13 cellular contexts compared by ENCODE assay signal in the genomic region with DNA sequence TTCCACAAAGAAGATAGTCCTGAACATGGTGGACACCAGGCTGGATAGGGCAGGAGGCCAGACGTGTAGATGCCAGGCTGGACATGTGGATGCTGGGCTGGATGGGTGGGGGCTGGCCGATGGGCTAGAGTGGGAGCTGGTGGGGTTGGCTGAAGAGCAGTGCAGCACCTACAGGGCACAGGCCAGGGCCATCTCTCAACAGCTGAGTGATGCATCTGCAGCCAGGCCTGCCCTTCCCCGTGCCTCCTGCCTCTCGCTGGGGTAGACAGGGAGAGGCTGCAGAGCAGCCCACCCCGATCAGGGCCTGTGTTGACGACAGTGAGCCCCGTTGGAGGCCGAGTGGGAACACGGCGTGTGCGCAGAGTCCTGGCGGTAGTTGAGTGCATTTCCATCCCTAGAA.
"Had no signal": no experiment of that assay in that cellular context is flagged by ENCODE, and none has a peak within 500 bp of the region (broad histone marks: within the 10 kb centered on the region; RNA-seq: fewer than 3 reads in every experiment).

No MANE protein-coding gene starts in this region.

- ATAC-seq: activated CD4-positive, alpha-beta T cell treated with anti-CD3 and anti-CD28 coated beads for 36 hours; activated CD8-positive, alpha-beta T cell treated with anti-CD3 and anti-CD28 coated beads, Interleukin-2, amount 10 ng/mL, durations not matched to agents 7 days and 5 days; stimulated activated effector memory CD8-positive, alpha-beta T cell treated with anti-CD3 and anti-CD28 coated beads, Interleukin-12 subunit alpha, Interleukin-12 subunit beta, amount 100 ng/mL, for 72 hours; T-cell had no signal

- H3K27ac ChIP-seq: lower lobe of right lung, neutrophil, VCaP had no signal

- H3K9me3 ChIP-seq: lower lobe of right lung, neutrophil, tibial nerve had no signal

- DNase-seq: activated CD4-positive, alpha-beta T cell treated with anti-CD3 and anti-CD28 coated beads for 36 hours; activated CD8-positive, alpha-beta T cell treated with anti-CD3 and anti-CD28 coated beads, Interleukin-2, amount 10 ng/mL, durations not matched to agents 7 days and 5 days; activated effector memory CD4-positive, alpha-beta T cell treated with Interleukin-2 at 50 U/mL for 16 hours; amniotic stem cell; lower lobe of right lung; naive B cell; posterior cingulate gyrus; small intestine; T-cell had no signal

- H3K27me3 ChIP-seq: neutrophil, tibial nerve had no signal

- H3K4me1 ChIP-seq: lower lobe of right lung, tibial nerve had no signal

- H3K4me3 ChIP-seq: lower lobe of right lung, tibial nerve had no signal
